ENCODE assay signal across 23 cellular contexts in genomic region chr10:5827841-5828240, GRCh38.
"Had no signal": no experiment of that assay in that cellular context is flagged by ENCODE, and none has a peak within 500 bp of the region (broad histone marks: within the 10 kb centered on the region; RNA-seq: fewer than 3 reads in every experiment).

No MANE protein-coding gene starts in this region.

- H3K4me1 Mint-ChIP-seq: naive thymus-derived CD8-positive, alpha-beta T cell had no signal

- H3K9me3 Mint-ChIP-seq: naive thymus-derived CD8-positive, alpha-beta T cell; nephron progenitor cell had no signal

- H3K27ac Mint-ChIP-seq: naive thymus-derived CD8-positive, alpha-beta T cell; nephron progenitor cell had no signal

- DNase-seq: dermis blood vessel endothelial cell; effector memory CD4-positive, alpha-beta T cell; foreskin keratinocyte; heart left ventricle; left cardiac atrium; left lung; mesenchymal stem cell; naive thymus-derived CD8-positive, alpha-beta T cell; nephron progenitor cell; nucleus accumbens; ovary; psoas muscle; right cardiac atrium; stimulated activated CD4-positive, alpha-beta T cell treated with anti-CD3 and anti-CD28 coated beads, Interleukin-12 subunit alpha, Interleukin-12 subunit beta, amount 100 ng/mL, for 4 hours; stimulated activated CD4-positive, alpha-beta T cell treated with anti-CD3 and anti-CD28 coated beads, Interleukin-1b, Interleukin-23, amount 100 ng/mL, for 48 hours; stimulated activated CD4-positive, alpha-beta T cell treated with anti-CD3 and anti-CD28 coated beads, Interleukin-4, amount 100 ng/mL, for 1 hour; stimulated activated CD8-positive, alpha-beta memory T cell treated with anti-CD3 and anti-CD28 coated beads, Interleukin-4, amount 100 ng/mL, for 48 hours; stimulated activated naive CD8-positive, alpha-beta T cell treated with anti-CD3 and anti-CD28 coated beads, Interleukin-15, Interleukin-2, amounts not matched to agents 100 U/mL and 50 U/mL, for 24 hours; substantia nigra; testis; tibial artery; upper lobe of left lung had no signal

- ATAC-seq: foreskin keratinocyte; gastroesophageal sphincter; heart left ventricle; left cardiac atrium; left lung; naive thymus-derived CD8-positive, alpha-beta T cell; psoas muscle; right cardiac atrium; stimulated activated naive CD8-positive, alpha-beta T cell treated with anti-CD3 and anti-CD28 coated beads, Interleukin-15, Interleukin-2, amounts not matched to agents 100 U/mL and 50 U/mL, for 24 hours had no signal

- H3K27me3 Mint-ChIP-seq: naive thymus-derived CD8-positive, alpha-beta T cell had no signal

- H3K36me3 Mint-ChIP-seq: naive thymus-derived CD8-positive, alpha-beta T cell had no signal

- H3K4me3 Mint-ChIP-seq: naive thymus-derived CD8-positive, alpha-beta T cell; nephron progenitor cell had no signal
